In genomic region chr2:196915512-196916189, GRCh38 we compare ENCODE assay signal across 1 cellular context.
TF ChIP-seq lines count a peak whose summit lies in the region.

No MANE protein-coding gene starts in this region.

TF ChIP-seq in GM23338, 12 proteins besides CTCF, POLR2A, EP300 and RAD21 (continued from another document):
- TF ChIP-seq, protein P1, sequence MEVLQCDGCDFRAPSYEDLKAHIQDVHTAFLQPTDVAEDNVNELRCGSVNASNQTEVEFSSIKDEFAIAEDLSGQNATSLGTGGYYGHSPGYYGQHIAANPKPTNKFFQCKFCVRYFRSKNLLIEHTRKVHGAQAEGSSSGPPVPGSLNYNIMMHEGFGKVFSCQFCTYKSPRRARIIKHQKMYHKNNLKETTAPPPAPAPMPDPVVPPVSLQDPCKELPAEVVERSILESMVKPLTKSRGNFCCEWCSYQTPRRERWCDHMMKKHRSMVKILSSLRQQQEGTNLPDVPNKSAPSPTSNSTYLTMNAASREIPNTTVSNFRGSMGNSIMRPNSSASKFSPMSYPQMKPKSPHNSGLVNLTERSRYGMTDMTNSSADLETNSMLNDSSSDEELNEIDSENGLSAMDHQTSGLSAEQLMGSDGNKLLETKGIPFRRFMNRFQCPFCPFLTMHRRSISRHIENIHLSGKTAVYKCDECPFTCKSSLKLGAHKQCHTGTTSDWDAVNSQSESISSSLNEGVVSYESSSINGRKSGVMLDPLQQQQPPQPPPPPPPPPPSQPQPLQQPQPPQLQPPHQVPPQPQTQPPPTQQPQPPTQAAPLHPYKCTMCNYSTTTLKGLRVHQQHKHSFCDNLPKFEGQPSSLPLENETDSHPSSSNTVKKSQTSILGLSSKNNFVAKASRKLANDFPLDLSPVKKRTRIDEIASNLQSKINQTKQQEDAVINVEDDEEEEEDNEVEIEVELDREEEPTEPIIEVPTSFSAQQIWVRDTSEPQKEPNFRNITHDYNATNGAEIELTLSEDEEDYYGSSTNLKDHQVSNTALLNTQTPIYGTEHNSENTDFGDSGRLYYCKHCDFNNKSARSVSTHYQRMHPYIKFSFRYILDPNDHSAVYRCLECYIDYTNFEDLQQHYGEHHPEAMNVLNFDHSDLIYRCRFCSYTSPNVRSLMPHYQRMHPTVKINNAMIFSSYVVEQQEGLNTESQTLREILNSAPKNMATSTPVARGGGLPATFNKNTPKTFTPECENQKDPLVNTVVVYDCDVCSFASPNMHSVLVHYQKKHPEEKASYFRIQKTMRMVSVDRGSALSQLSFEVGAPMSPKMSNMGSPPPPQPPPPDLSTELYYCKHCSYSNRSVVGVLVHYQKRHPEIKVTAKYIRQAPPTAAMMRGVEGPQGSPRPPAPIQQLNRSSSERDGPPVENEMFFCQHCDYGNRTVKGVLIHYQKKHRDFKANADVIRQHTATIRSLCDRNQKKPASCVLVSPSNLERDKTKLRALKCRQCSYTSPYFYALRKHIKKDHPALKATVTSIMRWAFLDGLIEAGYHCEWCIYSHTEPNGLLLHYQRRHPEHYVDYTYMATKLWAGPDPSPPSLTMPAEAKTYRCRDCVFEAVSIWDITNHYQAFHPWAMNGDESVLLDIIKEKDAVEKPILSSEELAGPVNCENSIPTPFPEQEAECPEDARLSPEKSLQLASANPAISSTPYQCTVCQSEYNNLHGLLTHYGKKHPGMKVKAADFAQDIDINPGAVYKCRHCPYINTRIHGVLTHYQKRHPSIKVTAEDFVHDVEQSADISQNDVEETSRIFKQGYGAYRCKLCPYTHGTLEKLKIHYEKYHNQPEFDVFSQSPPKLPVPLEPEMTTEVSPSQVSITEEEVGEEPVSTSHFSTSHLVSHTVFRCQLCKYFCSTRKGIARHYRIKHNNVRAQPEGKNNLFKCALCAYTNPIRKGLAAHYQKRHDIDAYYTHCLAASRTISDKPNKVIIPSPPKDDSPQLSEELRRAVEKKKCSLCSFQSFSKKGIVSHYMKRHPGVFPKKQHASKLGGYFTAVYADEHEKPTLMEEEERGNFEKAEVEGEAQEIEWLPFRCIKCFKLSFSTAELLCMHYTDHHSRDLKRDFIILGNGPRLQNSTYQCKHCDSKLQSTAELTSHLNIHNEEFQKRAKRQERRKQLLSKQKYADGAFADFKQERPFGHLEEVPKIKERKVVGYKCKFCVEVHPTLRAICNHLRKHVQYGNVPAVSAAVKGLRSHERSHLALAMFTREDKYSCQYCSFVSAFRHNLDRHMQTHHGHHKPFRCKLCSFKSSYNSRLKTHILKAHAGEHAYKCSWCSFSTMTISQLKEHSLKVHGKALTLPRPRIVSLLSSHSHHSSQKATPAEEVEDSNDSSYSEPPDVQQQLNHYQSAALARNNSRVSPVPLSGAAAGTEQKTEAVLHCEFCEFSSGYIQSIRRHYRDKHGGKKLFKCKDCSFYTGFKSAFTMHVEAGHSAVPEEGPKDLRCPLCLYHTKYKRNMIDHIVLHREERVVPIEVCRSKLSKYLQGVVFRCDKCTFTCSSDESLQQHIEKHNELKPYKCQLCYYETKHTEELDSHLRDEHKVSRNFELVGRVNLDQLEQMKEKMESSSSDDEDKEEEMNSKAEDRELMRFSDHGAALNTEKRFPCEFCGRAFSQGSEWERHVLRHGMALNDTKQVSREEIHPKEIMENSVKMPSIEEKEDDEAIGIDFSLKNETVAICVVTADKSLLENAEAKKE (CRISPR knock-in tag; IDR thresholded peaks at IDR 0.05), result no peak
- TF ChIP-seq JUNB (IDR thresholded peaks at IDR 0.05; ENCODE audit: unreplicated experiment) (no peak), ZNF331 (CRISPR knock-in tag; IDR thresholded peaks at IDR 0.05; ENCODE audit: low read depth) (no peak), CREB1 (CRISPR knock-in tag; IDR thresholded peaks at IDR 0.05; ENCODE audit: low read depth) (no peak), NANOG (IDR thresholded peaks at IDR 0.05; ENCODE audit: borderline replicate concordance) (no peak), STAT1 (IDR thresholded peaks at IDR 0.05; ENCODE audit: unreplicated experiment) (no peak), EZH2phosphoT487 (IDR thresholded peaks at IDR 0.05; ENCODE audit: unreplicated experiment) (no peak)
- TF ChIP-seq, protein P2, sequence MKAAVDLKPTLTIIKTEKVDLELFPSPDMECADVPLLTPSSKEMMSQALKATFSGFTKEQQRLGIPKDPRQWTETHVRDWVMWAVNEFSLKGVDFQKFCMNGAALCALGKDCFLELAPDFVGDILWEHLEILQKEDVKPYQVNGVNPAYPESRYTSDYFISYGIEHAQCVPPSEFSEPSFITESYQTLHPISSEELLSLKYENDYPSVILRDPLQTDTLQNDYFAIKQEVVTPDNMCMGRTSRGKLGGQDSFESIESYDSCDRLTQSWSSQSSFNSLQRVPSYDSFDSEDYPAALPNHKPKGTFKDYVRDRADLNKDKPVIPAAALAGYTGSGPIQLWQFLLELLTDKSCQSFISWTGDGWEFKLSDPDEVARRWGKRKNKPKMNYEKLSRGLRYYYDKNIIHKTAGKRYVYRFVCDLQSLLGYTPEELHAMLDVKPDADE (IDR thresholded peaks at IDR 0.05), result no peak
